10 cellular contexts compared by ENCODE assay signal in the genomic region with DNA sequence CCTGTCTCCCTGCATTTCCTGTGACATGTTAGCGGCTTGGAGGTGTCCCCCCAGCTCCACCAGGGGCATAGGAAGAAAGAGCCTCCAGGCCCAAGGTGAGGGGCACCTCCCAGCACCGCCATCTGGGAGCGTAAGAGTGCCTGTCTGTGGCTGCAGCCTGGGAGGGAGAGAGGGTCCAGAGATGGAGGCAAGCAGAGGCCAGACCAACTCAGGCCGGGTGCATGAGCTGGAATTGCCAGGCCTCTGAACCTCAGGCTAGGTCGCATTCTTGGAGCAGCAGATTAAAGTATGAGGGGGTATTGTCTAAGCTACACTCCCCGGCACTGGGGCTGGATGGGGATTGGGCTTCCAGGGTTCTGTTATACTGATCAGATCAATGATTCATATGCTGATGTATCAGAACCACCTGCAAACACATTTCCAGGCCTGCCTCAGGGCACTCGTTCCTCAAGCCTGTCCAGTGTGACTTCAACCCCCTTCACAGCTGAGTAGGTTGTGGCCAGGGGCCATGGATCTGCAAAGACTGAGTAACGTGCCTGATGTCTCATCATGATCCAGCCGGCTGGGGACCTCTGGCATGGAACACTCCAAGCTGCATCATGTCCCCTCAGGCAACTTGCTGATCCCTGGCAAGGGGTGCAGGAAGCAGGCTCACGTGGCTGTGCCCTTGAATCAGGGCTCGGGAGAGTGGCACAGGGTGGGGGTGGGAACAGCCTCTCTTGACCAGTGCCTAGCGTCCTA.
DNase-seq lines count a peak whose midpoint lies in the region; ATAC-seq, FAIRE-seq and TF ChIP-seq lines count a peak whose summit lies in the region.
"Had no signal": no experiment of that assay in that cellular context is flagged by ENCODE, and none has a peak within 500 bp of the region (broad histone marks: within the 10 kb centered on the region; RNA-seq: fewer than 3 reads in every experiment).

No MANE protein-coding gene starts in this region.

- intact Hi-C loops in Panc1 (cut with micrococcal nuclease; ENCODE audit: unreplicated experiment) (no loop called here), endothelial cell of umbilical vein (cut with micrococcal nuclease) (no loop called here)

- H2BK5ac ChIP-seq in trophoblast cell (ENCODE audit: low read depth, low read length, poor library complexity), result peak overlapping the region; percentile 100

- H3K9ac ChIP-seq in endothelial cell of umbilical vein (replicated peaks; ENCODE audit: extremely low read depth, insufficient read depth, low read length) (peak overlapping the region; percentile 89), trophoblast cell (ENCODE audit: low read length) (no peak overlapping the region)

- H2AFZ ChIP-seq in endothelial cell of umbilical vein (ENCODE audit: low read depth, low read length) (no peak overlapping the region), trophoblast cell (ENCODE audit: insufficient read depth, low read length, poor library complexity) (peak overlapping the region; percentile 64)

- H2BK12ac ChIP-seq in trophoblast cell (ENCODE audit: low read length), result peak overlapping the region; percentile 97

- no peak overlapping the region for H3K4me2 ChIP-seq in endothelial cell of umbilical vein (ENCODE audit: insufficient read depth, low read length)
- H3K4me2 ChIP-seq in trophoblast cell (ENCODE audit: low read length), result no peak overlapping the region

- peak overlapping the region; percentile 83 for H3K4ac ChIP-seq in trophoblast cell (ENCODE audit: low read depth, low read length)

- in situ Hi-C loops in Panc1 (cut with HindIII; ENCODE audit: low pct_unique_long_range_greater_than_20kb, low sequenced_read_pairs), result no loop called here

- H3K9me3 ChIP-seq in Panc1 (ENCODE audit: control insufficient read depth, insufficient read depth, low read depth, low read length) (no peaks in the 10 kb centered on the region), endothelial cell of umbilical vein (replicated peaks; ENCODE audit: control insufficient read depth, insufficient read depth, low read length) (no peaks in the 10 kb centered on the region), trophoblast cell (ENCODE audit: insufficient read depth, low read depth, low read length) (peaks cover 4% of the 10 kb centered on the region)

- TF ChIP-seq CTCF in Panc1 (IDR thresholded peaks at IDR 0.05) (no peak), endothelial cell of umbilical vein (IDR thresholded peaks at IDR 0.05; ENCODE audit: extremely low read depth in 1 of 2, insufficient read depth in 1 of 2, low read depth in 1 of 2, low read length in 2 of 2) (no peak)

- no peak for TF ChIP-seq POLR2A in endothelial cell of umbilical vein (IDR thresholded peaks at IDR 0.05; ENCODE audit: low read depth, low read length)

- no CpG with 5 or more reads among the region's 12 CpGs for WGBS in trophoblast cell (ENCODE audit: extremely low coverage, insufficient coverage, insufficient read length)

- peak overlapping the region; percentile 100 for H2AK5ac ChIP-seq in trophoblast cell (ENCODE audit: low read length)

- H3K79me2 ChIP-seq in endothelial cell of umbilical vein (ENCODE audit: control insufficient read depth, insufficient read depth, low read length) (no peaks in the 10 kb centered on the region), trophoblast cell (ENCODE audit: control insufficient read depth, insufficient read depth, low read length, poor library complexity) (peaks cover 19% of the 10 kb centered on the region)

- peaks cover 34% of the 10 kb centered on the region for H3K4me1 ChIP-seq in Panc1 (ENCODE audit: control insufficient read depth, insufficient read depth, low read length)
- peaks cover 86% of the 10 kb centered on the region for H3K4me1 ChIP-seq in endothelial cell of umbilical vein (ENCODE audit: control insufficient read depth, extremely low read depth, insufficient read depth, low read length)
- peaks cover 52 to 64% of the 10 kb centered on the region in 2 experiments for H3K4me1 ChIP-seq in trophoblast cell (ENCODE audit: control insufficient read depth in 1 of 2, insufficient read depth in 2 of 2, low read length in 2 of 2)

- peaks cover 83% of the 10 kb centered on the region for H3K79me1 ChIP-seq in trophoblast cell (ENCODE audit: low read length)

- CTCF ChIA-PET in Panc1 (lab: Charles Lee), result interaction anchor here (0.7 kb wide), 1 partner anchor 346 kb away, joined by 3 read pairs; no protein-coding TSS in a partner anchor
- CTCF ChIA-PET in endothelial cell of umbilical vein (lab: Charles Lee), result interaction anchor here (0.6 to 10.5 kb wide), 3 partner anchors 40 to 127 kb away, joined by 3 to 78 read pairs (median 14); no protein-coding TSS in a partner anchor

- no peaks in the 10 kb centered on the region for H4K20me1 ChIP-seq in endothelial cell of umbilical vein (replicated peaks; ENCODE audit: control insufficient read depth, extremely low read depth, insufficient read depth, low read length)

- H3K23ac ChIP-seq in trophoblast cell (ENCODE audit: low read length), result no peak overlapping the region

- H3K14ac ChIP-seq in trophoblast cell (ENCODE audit: low read length), result peak overlapping the region; percentile 98

- peak overlapping the region; percentile 100 for H2BK120ac ChIP-seq in trophoblast cell (ENCODE audit: insufficient read depth, low read length, poor library complexity)

- no peak for FAIRE-seq in endothelial cell of umbilical vein (lab: Jason Lieb, UNC)

- no peaks in the 10 kb centered on the region for H3K9me1 ChIP-seq in endothelial cell of umbilical vein (replicated peaks; ENCODE audit: control insufficient read depth, extremely low read depth, insufficient read depth, low read length)

- no peaks in the 10 kb centered on the region for H3K36me3 ChIP-seq in Panc1 (ENCODE audit: control insufficient read depth, insufficient read depth, low read length)
- H3K36me3 ChIP-seq in endothelial cell of umbilical vein (ENCODE audit: control insufficient read depth in 2 of 2, extremely low read depth in 1 of 2, insufficient read depth in 2 of 2, low read length in 2 of 2), result no peaks in the 10 kb centered on the region
- no peaks in the 10 kb centered on the region for H3K36me3 ChIP-seq in trophoblast cell (ENCODE audit: control insufficient read depth in 1 of 2, insufficient read depth in 2 of 2, low read length in 2 of 2)

- H4K91ac ChIP-seq in trophoblast cell (ENCODE audit: low read depth, low read length), result peak overlapping the region; percentile 100

- H3K4me3 ChIP-seq in Panc1 (ENCODE audit: low read depth in 2 of 2, low read length in 2 of 2) (no peak overlapping the region), endothelial cell of umbilical vein (replicated peaks in 1 of 3; ENCODE audit: insufficient read depth in 1 of 3, low read depth in 1 of 3, low read length in 3 of 3) (no peak overlapping the region), trophoblast cell (ENCODE audit: low read depth, low read length) (no peak overlapping the region)

- POLR2A ChIA-PET in Panc1 (lab: Charles Lee) (no interaction called here), endothelial cell of umbilical vein (lab: Charles Lee) (interaction anchor here (0.6 to 11.7 kb wide), 2 partner anchors 24 to 128 kb away, joined by 3 to 310 read pairs; partner anchors contain the start of gene RHOB)

- DNase-seq in EL (peak; percentile 98), Panc1 (ENCODE audit: low read depth, low spot score) (no peak), endothelial cell of umbilical vein (ENCODE audit: low read depth, low spot score) (peak; percentile 47), trophoblast cell (peak; percentile 99 to 100), NCI-H1930 (lab: John Stamatoyannopoulos, UW) (no peak), NCI-H2227 (lab: John Stamatoyannopoulos, UW; ENCODE audit: unreplicated experiment) (no peak), AG08396 (ENCODE audit: low spot score) (no peak)
- DNase-seq: activated gamma-delta T cell treated with Interleukin-2 at 50 U/mL for 16 hours, hypothalamus had no signal

- peak overlapping the region; percentile 99 for H3K18ac ChIP-seq in trophoblast cell (ENCODE audit: low read length)

- H3K27me3 ChIP-seq in Panc1 (ENCODE audit: control insufficient read depth, insufficient read depth, low read length), result no peaks in the 10 kb centered on the region
- no peaks in the 10 kb centered on the region for H3K27me3 ChIP-seq in endothelial cell of umbilical vein (ENCODE audit: control insufficient read depth in 2 of 2, insufficient read depth in 2 of 2, low read length in 2 of 2)
- H3K27me3 ChIP-seq in trophoblast cell (ENCODE audit: insufficient read depth, low read length), result no peaks in the 10 kb centered on the region

- no TSS peak for BruUV-seq in Panc1 (replicated peaks; lab: Mats Ljungman, UMichigan)
- BruUV-seq in endothelial cell of umbilical vein (replicated peaks; lab: Mats Ljungman, UMichigan), result no TSS peak

- dilution Hi-C loops in endothelial cell of umbilical vein (cut with MboI; ENCODE audit: extremely low pct_ligation_motif_present, low sequenced_read_pairs), result no loop called here

- ATAC-seq in Panc1 (peak; percentile 78), GM18517 (IDR thresholded peaks at IDR 0.05; ENCODE audit: unreplicated experiment) (no peak)

- H4K12ac ChIP-seq in trophoblast cell (ENCODE audit: low read depth, low read length), result peak overlapping the region; percentile 73

- H3K27ac ChIP-seq in Panc1 (ENCODE audit: low read length), result peak overlapping the region; percentile 75; the same call in 1 of the 2 replicates
- H3K27ac ChIP-seq in endothelial cell of umbilical vein (ENCODE audit: insufficient read depth, low read depth, low read length), result peak overlapping the region; percentile 100
- peak overlapping the region; percentile 98 for H3K27ac ChIP-seq in trophoblast cell (ENCODE audit: low read depth, low read length)

- H4K8ac ChIP-seq in trophoblast cell (ENCODE audit: low read depth, low read length), result peak overlapping the region; percentile 90

TF ChIP-seq in endothelial cell of umbilical vein, 7 proteins besides CTCF, POLR2A, EP300 and RAD21:
- TF ChIP-seq FOS (IDR thresholded peaks at IDR 0.05; ENCODE audit: borderline replicate concordance, insufficient read depth, low read length), result no peak
- no peak for TF ChIP-seq JUN (IDR thresholded peaks at IDR 0.05; ENCODE audit: borderline replicate concordance, insufficient read depth, insufficient read length, low read depth)
- TF ChIP-seq POLR2AphosphoS5 (IDR thresholded peaks at IDR 0.05; ENCODE audit: insufficient read depth, low read depth, low read length), result no peak
- TF ChIP-seq GATA2 (IDR thresholded peaks at IDR 0.05; ENCODE audit: insufficient read depth, insufficient read length, low read depth, low read length), result no peak
- TF ChIP-seq MYC (IDR thresholded peaks at IDR 0.05; ENCODE audit: low read depth, low read length), result no peak
- TF ChIP-seq, protein P1, sequence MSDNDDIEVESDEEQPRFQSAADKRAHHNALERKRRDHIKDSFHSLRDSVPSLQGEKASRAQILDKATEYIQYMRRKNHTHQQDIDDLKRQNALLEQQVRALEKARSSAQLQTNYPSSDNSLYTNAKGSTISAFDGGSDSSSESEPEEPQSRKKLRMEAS (IDR thresholded peaks at IDR 0.05; ENCODE audit: insufficient read depth, insufficient read length), result no peak

Comparison
In these comparisons a context has a peak if more than half of its experiments do, and no peak if none do; other contexts are left out.
1. DNase-seq: peak in EL (single experiment), endothelial cell of umbilical vein (single experiment) and trophoblast cell (2 of 2); none in Panc1 (single experiment), NCI-H1930 (0 of 2), NCI-H2227 (single experiment) and AG08396 (single experiment).
2. Peak in every context shown above with its lines, with median percentiles within 50 percentile points of each other: H3K27ac ChIP-seq.